Comparison of ENCODE assay signal across 28 cellular contexts in the genomic region with DNA sequence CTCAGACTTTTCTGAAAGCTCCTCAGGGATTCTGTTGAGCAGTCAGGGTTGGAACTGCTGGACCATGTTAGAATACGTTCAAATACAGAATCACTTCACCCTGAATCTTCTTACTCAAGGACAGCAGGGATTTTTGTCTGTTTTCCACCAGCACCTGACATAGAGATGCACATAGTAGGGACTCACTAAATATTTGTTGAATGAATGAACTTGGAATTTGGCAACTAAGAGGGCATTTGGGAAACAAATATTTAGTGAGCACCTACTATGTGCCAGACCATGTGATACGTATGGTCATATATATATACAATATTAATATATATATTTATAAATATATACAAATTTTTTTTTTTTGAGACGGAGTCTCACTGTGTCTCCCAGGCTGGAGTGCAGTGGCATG.
"Had no signal": no experiment of that assay in that cellular context is flagged by ENCODE, and none has a peak within 500 bp of the region (broad histone marks: within the 10 kb centered on the region; RNA-seq: fewer than 3 reads in every experiment).

No MANE protein-coding gene starts in this region.

- H3K27ac ChIP-seq: colonic mucosa, coronary artery, dorsolateral prefrontal cortex, epithelial cell of prostate, esophagus muscularis mucosa, esophagus squamous epithelium, foreskin keratinocyte, gastrocnemius medialis, gastroesophageal sphincter, heart left ventricle, heart right ventricle had no signal

- H3K27me3 ChIP-seq: colonic mucosa, dorsolateral prefrontal cortex, esophagus muscularis mucosa, esophagus squamous epithelium, foreskin keratinocyte, gastrocnemius medialis, gastroesophageal sphincter, heart left ventricle, heart right ventricle had no signal

- H3K4me3 ChIP-seq: colonic mucosa, coronary artery, dorsolateral prefrontal cortex, esophagus muscularis mucosa, esophagus squamous epithelium, gastrocnemius medialis, gastroesophageal sphincter, heart left ventricle, heart right ventricle had no signal

- H3K9me3 ChIP-seq: colonic mucosa, esophagus muscularis mucosa, esophagus squamous epithelium, gastrocnemius medialis, gastroesophageal sphincter, heart left ventricle, heart right ventricle had no signal

- ATAC-seq: effector memory CD8-positive, alpha-beta T cell; esophagus mucosa; foreskin keratinocyte; gastrocnemius medialis; gastroesophageal sphincter; heart left ventricle; heart right ventricle had no signal

- H3K4me1 ChIP-seq: colonic mucosa, foreskin keratinocyte had no signal

- DNase-seq: colonic mucosa; cortex of kidney; dermis blood vessel endothelial cell; dorsolateral prefrontal cortex; effector CD4-positive, alpha-beta T cell; effector CD8-positive, alpha-beta T cell; effector memory CD4-positive, alpha-beta T cell; effector memory CD8-positive, alpha-beta T cell; endodermal cell; erythroblast; esophagus squamous epithelium; foreskin fibroblast; foreskin keratinocyte; foreskin melanocyte; gastrocnemius medialis; glutamatergic neuron; head of caudate nucleus; heart left ventricle; heart right ventricle had no signal

- FAIRE-seq: colon, endometrium, endothelial cell of umbilical vein, frontal cortex had no signal

- H3K36me3 ChIP-seq: colonic mucosa, esophagus muscularis mucosa, esophagus squamous epithelium, gastrocnemius medialis, gastroesophageal sphincter, heart left ventricle, heart right ventricle had no signal
